22 cellular contexts compared by ENCODE assay signal in genomic region chrX:110417128-110417527, GRCh38. TPM values are rescaled to one million over a fixed set of nuclear protein-coding genes. Genes with fewer than 3 reads are reported as not detected.
"Had no signal": no experiment of that assay in that cellular context is flagged by ENCODE, and none has a peak within 500 bp of the region (broad histone marks: within the 10 kb centered on the region; RNA-seq: fewer than 3 reads in every experiment).

No MANE protein-coding gene starts in this region.

- H3K36me3 Mint-ChIP-seq: activated naive CD4-positive, alpha-beta T cell treated with anti-CD3 and anti-CD28 coated beads, Interleukin-2, amount 10 ng/mL, durations not matched to agents 7 days and 5 days; memory B cell had no signal

- H3K9me3 Mint-ChIP-seq: activated CD4-positive, alpha-beta memory T cell treated with anti-CD3 and anti-CD28 coated beads, Interleukin-2, amount 10 ng/mL, durations not matched to agents 7 days and 5 days; activated CD4-positive, alpha-beta T cell treated with anti-CD3 and anti-CD28 coated beads, Interleukin-2, amount 10 ng/mL, durations not matched to agents 24 days and 14 days; activated naive CD4-positive, alpha-beta T cell treated with anti-CD3 and anti-CD28 coated beads, Interleukin-2, amount 10 ng/mL, durations not matched to agents 7 days and 5 days; activated T-cell treated with anti-CD3 and anti-CD28 coated beads, Interleukin-2, amount 50 U/mL, for 72 hours; memory B cell; stimulated activated naive CD8-positive, alpha-beta T cell treated with anti-CD3 and anti-CD28 coated beads, Interleukin-15, Interleukin-2, amounts not matched to agents 100 ng/mL and 50 ng/mL, for 24 hours; T-helper 2 cell treated with Interferon-gamma antibody and Interleukin-4, amounts not matched to agents 5 μg/mL and 100 μg/mL, for 36 hours had no signal

- H3K27ac Mint-ChIP-seq: activated CD4-positive, alpha-beta memory T cell treated with anti-CD3 and anti-CD28 coated beads, Interleukin-2, amount 10 ng/mL, durations not matched to agents 7 days and 5 days; activated CD4-positive, alpha-beta T cell treated with anti-CD3 and anti-CD28 coated beads, Interleukin-2, amount 10 ng/mL, durations not matched to agents 24 days and 14 days; activated naive CD4-positive, alpha-beta T cell treated with anti-CD3 and anti-CD28 coated beads, Interleukin-2, amount 10 ng/mL, durations not matched to agents 7 days and 5 days; activated T-cell treated with anti-CD3 and anti-CD28 coated beads, Interleukin-2, amount 50 U/mL, for 72 hours; memory B cell; stimulated activated naive CD8-positive, alpha-beta T cell treated with anti-CD3 and anti-CD28 coated beads, Interleukin-15, Interleukin-2, amounts not matched to agents 100 ng/mL and 50 ng/mL, for 24 hours; T-helper 2 cell treated with Interferon-gamma antibody and Interleukin-4, amounts not matched to agents 5 μg/mL and 100 μg/mL, for 36 hours had no signal

- H3K4me1 ChIP-seq: prostate gland had no signal

- H3K27ac ChIP-seq: coronary artery, esophagus muscularis mucosa, gastroesophageal sphincter, heart left ventricle, prostate gland, spleen, tibial artery, VCaP had no signal

- H3K27me3 Mint-ChIP-seq: activated CD4-positive, alpha-beta memory T cell treated with anti-CD3 and anti-CD28 coated beads, Interleukin-2, amount 10 ng/mL, durations not matched to agents 7 days and 5 days; stimulated activated naive CD8-positive, alpha-beta T cell treated with anti-CD3 and anti-CD28 coated beads, Interleukin-15, Interleukin-2, amounts not matched to agents 100 ng/mL and 50 ng/mL, for 24 hours had no signal

- H3K4me3 ChIP-seq: coronary artery, esophagus muscularis mucosa, gastroesophageal sphincter, heart left ventricle, prostate gland, spleen, tibial artery had no signal

- DNase-seq: activated CD4-positive, alpha-beta memory T cell treated with anti-CD3 and anti-CD28 coated beads, Interleukin-2, amount 10 ng/mL, durations not matched to agents 7 days and 5 days; activated CD4-positive, alpha-beta T cell treated with anti-CD3 and anti-CD28 coated beads, Interleukin-2, amount 10 ng/mL, durations not matched to agents 24 days and 14 days; activated effector memory CD4-positive, alpha-beta T cell treated with anti-CD3 and anti-CD28 coated beads, Interleukin-2, amount 50 U/mL, for 16 hours; activated naive CD4-positive, alpha-beta T cell treated with anti-CD3 and anti-CD28 coated beads, Interleukin-2, amount 10 ng/mL, durations not matched to agents 7 days and 5 days; activated T-cell treated with anti-CD3 and anti-CD28 coated beads, Interleukin-2, amount 50 U/mL, for 72 hours; cerebellar nuclear complex; heart left ventricle; islet precursor cell; left cardiac atrium; spleen; tibial artery had no signal

- ATAC-seq: activated CD4-positive, CD25-positive, alpha-beta regulatory T cell treated with anti-CD3 and anti-CD28 coated beads, Interleukin-2, amount 50 U/mL, for 24 hours; activated T-cell treated with anti-CD3 and anti-CD28 coated beads, Interleukin-2, amount 50 U/mL, for 72 hours; gastroesophageal sphincter; heart left ventricle; left cardiac atrium had no signal

- H3K4me1 Mint-ChIP-seq: activated naive CD4-positive, alpha-beta T cell treated with anti-CD3 and anti-CD28 coated beads, Interleukin-2, amount 10 ng/mL, durations not matched to agents 7 days and 5 days had no signal

- H3K27me3 ChIP-seq: gastroesophageal sphincter, tibial artery had no signal

- H3K9me3 ChIP-seq: esophagus muscularis mucosa, gastroesophageal sphincter, heart left ventricle, prostate gland, spleen, tibial artery had no signal

- H3K36me3 ChIP-seq: esophagus muscularis mucosa, gastroesophageal sphincter, heart left ventricle, prostate gland, spleen, tibial artery had no signal

- H3K4me3 Mint-ChIP-seq: activated CD4-positive, alpha-beta memory T cell treated with anti-CD3 and anti-CD28 coated beads, Interleukin-2, amount 10 ng/mL, durations not matched to agents 7 days and 5 days; activated CD4-positive, alpha-beta T cell treated with anti-CD3 and anti-CD28 coated beads, Interleukin-2, amount 10 ng/mL, durations not matched to agents 24 days and 14 days; activated naive CD4-positive, alpha-beta T cell treated with anti-CD3 and anti-CD28 coated beads, Interleukin-2, amount 10 ng/mL, durations not matched to agents 7 days and 5 days; activated T-cell treated with anti-CD3 and anti-CD28 coated beads, Interleukin-2, amount 50 U/mL, for 72 hours; memory B cell; stimulated activated naive CD8-positive, alpha-beta T cell treated with anti-CD3 and anti-CD28 coated beads, Interleukin-15, Interleukin-2, amounts not matched to agents 100 ng/mL and 50 ng/mL, for 24 hours; T-helper 2 cell treated with Interferon-gamma antibody and Interleukin-4, amounts not matched to agents 5 μg/mL and 100 μg/mL, for 36 hours had no signal

RNA-seq across cellular contexts. Expression of gene RTL9, which starts 58.5 kb away (rescaled TPM):
- total RNA-seq: activated CD4-positive, alpha-beta memory T cell treated with anti-CD3 and anti-CD28 coated beads, Interleukin-2, amount 10 ng/mL, durations not matched to agents 7 days and 5 days; activated CD4-positive, alpha-beta T cell treated with anti-CD3 and anti-CD28 coated beads, Interleukin-2, amount 10 ng/mL, durations not matched to agents 24 days and 14 days; mononuclear cell; spleen; ureter had no signal
- polyA plus RNA-seq: spleen had no signal
